23 cellular contexts compared by ENCODE assay signal in genomic region chr3:122355612-122356011, GRCh38. TPM values are rescaled to one million over a fixed set of nuclear protein-coding genes. Genes with fewer than 3 reads are reported as not detected.
"Had no signal": no experiment of that assay in that cellular context is flagged by ENCODE, and none has a peak within 500 bp of the region (broad histone marks: within the 10 kb centered on the region; RNA-seq: fewer than 3 reads in every experiment).

No MANE protein-coding gene starts in this region.

- H3K4me1 ChIP-seq: esophagus muscularis mucosa, left ventricle myocardium inferior, vagina had no signal

- H3K27ac ChIP-seq: esophagus muscularis mucosa, left ventricle myocardium inferior, pancreas, suprapubic skin, transverse colon, vagina had no signal

- DNase-seq: activated CD4-positive, alpha-beta memory T cell treated with anti-CD3 and anti-CD28 coated beads for 36 hours; activated CD4-positive, alpha-beta T cell treated with anti-CD3 and anti-CD28 coated beads for 48 hours; effector memory CD4-positive, alpha-beta T cell; glutamatergic neuron; left ventricle myocardium inferior; mammary epithelial cell; midbrain; natural killer cell; pancreas; right cardiac atrium; stimulated activated CD4-positive, alpha-beta T cell treated with anti-CD3 and anti-CD28 coated beads, Interleukin-1b, Interleukin-23, amount 100 ng/mL, for 48 hours; stimulated activated naive CD8-positive, alpha-beta T cell treated with anti-CD3 and anti-CD28 coated beads, Interleukin-15, amount 100 ng/mL, for 72 hours; T-helper 1 cell; transverse colon had no signal

- H3K27me3 ChIP-seq: esophagus muscularis mucosa, pancreas, suprapubic skin, transverse colon, vagina had no signal

- H3K4me1 Mint-ChIP-seq: central memory CD8-positive, alpha-beta T cell; natural killer cell; stimulated activated effector memory CD8-positive, alpha-beta T cell treated with anti-CD3 and anti-CD28 coated beads, Interleukin-12 subunit alpha, Interleukin-12 subunit beta, amount 100 ng/mL, for 72 hours had no signal

- H3K9me3 ChIP-seq: esophagus muscularis mucosa, left ventricle myocardium inferior, pancreas, suprapubic skin, transverse colon, vagina had no signal

- H3K36me3 ChIP-seq: pancreas, suprapubic skin, transverse colon had no signal

- H3K4me3 Mint-ChIP-seq: activated CD4-positive, alpha-beta memory T cell treated with anti-CD3 and anti-CD28 coated beads for 36 hours; central memory CD8-positive, alpha-beta T cell; natural killer cell; stimulated activated effector memory CD8-positive, alpha-beta T cell treated with anti-CD3 and anti-CD28 coated beads, Interleukin-12 subunit alpha, Interleukin-12 subunit beta, amount 100 ng/mL, for 72 hours; stimulated activated naive CD8-positive, alpha-beta T cell treated with anti-CD3 and anti-CD28 coated beads, Interleukin-15, amount 100 ng/mL, for 72 hours had no signal

- H3K9me3 Mint-ChIP-seq: activated CD4-positive, alpha-beta memory T cell treated with anti-CD3 and anti-CD28 coated beads for 36 hours; activated naive CD4-positive, alpha-beta T cell treated with anti-CD3 and anti-CD28 coated beads, Interleukin-2, amount 50 U/mL, for 72 hours; central memory CD8-positive, alpha-beta T cell; natural killer cell; stimulated activated effector memory CD8-positive, alpha-beta T cell treated with anti-CD3 and anti-CD28 coated beads, Interleukin-12 subunit alpha, Interleukin-12 subunit beta, amount 100 ng/mL, for 72 hours; stimulated activated naive CD8-positive, alpha-beta T cell treated with anti-CD3 and anti-CD28 coated beads, Interleukin-15, amount 100 ng/mL, for 72 hours had no signal

- H3K36me3 Mint-ChIP-seq: natural killer cell had no signal

- H3K4me3 ChIP-seq: esophagus muscularis mucosa, left ventricle myocardium inferior, pancreas, suprapubic skin, transverse colon, vagina had no signal

- H3K27me3 Mint-ChIP-seq: activated CD4-positive, alpha-beta memory T cell treated with anti-CD3 and anti-CD28 coated beads for 36 hours; central memory CD8-positive, alpha-beta T cell; stimulated activated naive CD8-positive, alpha-beta T cell treated with anti-CD3 and anti-CD28 coated beads, Interleukin-15, amount 100 ng/mL, for 72 hours had no signal

- H3K27ac Mint-ChIP-seq: activated CD4-positive, alpha-beta memory T cell treated with anti-CD3 and anti-CD28 coated beads for 36 hours; activated naive CD4-positive, alpha-beta T cell treated with anti-CD3 and anti-CD28 coated beads, Interleukin-2, amount 50 U/mL, for 72 hours; stimulated activated effector memory CD8-positive, alpha-beta T cell treated with anti-CD3 and anti-CD28 coated beads, Interleukin-12 subunit alpha, Interleukin-12 subunit beta, amount 100 ng/mL, for 72 hours; stimulated activated naive CD8-positive, alpha-beta T cell treated with anti-CD3 and anti-CD28 coated beads, Interleukin-15, amount 100 ng/mL, for 72 hours had no signal

- ATAC-seq: activated naive CD4-positive, alpha-beta T cell treated with anti-CD3 and anti-CD28 coated beads, Interleukin-2, amount 50 U/mL, for 72 hours; natural killer cell; right cardiac atrium; stimulated activated effector memory CD8-positive, alpha-beta T cell treated with anti-CD3 and anti-CD28 coated beads, Interleukin-12 subunit alpha, Interleukin-12 subunit beta, amount 100 ng/mL, for 72 hours; stimulated activated naive CD8-positive, alpha-beta T cell treated with anti-CD3 and anti-CD28 coated beads, Interleukin-15, amount 100 ng/mL, for 72 hours had no signal

RNA-seq across cellular contexts. Expression of gene CSTA, which starts 30.6 kb away (rescaled TPM):
- total RNA-seq: activated CD4-positive, alpha-beta memory T cell treated with anti-CD3 and anti-CD28 coated beads for 36 hours; activated naive CD4-positive, alpha-beta T cell treated with anti-CD3 and anti-CD28 coated beads, Interleukin-2, amount 50 U/mL, for 72 hours; dermis microvascular lymphatic vessel endothelial cell; frontal cortex; pulmonary artery endothelial cell had no signal
